In the genomic region with DNA sequence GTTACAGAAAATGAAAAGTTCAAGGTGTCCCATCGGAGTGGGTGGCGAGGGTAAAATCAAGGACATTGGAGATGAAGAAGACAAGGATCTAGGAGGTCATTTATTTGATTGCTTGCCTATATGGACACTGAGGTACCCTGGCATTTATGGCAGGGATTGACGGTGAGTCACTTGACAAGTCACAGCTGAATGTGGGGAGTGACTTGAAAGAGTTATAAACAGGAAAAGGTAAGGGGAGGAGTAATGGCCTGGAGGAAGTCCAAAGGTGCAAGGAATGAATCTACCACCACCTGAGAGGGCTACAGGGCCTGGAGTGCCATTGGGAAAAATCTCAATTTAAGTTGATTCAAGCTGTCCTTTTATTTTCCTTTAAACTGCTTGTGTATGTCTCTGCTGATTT, we compare ENCODE assay signal across 1 cellular context.
TF ChIP-seq lines count a peak whose summit lies in the region.

No MANE protein-coding gene starts in this region.

TF ChIP-seq in H1, 55 proteins besides CTCF, POLR2A, EP300 and RAD21:
- TF ChIP-seq, protein P1, sequence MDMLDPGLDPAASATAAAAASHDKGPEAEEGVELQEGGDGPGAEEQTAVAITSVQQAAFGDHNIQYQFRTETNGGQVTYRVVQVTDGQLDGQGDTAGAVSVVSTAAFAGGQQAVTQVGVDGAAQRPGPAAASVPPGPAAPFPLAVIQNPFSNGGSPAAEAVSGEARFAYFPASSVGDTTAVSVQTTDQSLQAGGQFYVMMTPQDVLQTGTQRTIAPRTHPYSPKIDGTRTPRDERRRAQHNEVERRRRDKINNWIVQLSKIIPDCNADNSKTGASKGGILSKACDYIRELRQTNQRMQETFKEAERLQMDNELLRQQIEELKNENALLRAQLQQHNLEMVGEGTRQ (IDR thresholded peaks at IDR 0.05; ENCODE audit: low read length): no peak
- no peak for TF ChIP-seq KDM5A (IDR thresholded peaks at IDR 0.05; ENCODE audit: low read length)
TF ChIP-seq in H1: peak in this region for 0.
